In genomic region chr15:55742927-55743614, GRCh38 we compare ENCODE assay signal across 8 cellular contexts. TPM values are rescaled to one million over a fixed set of nuclear protein-coding genes. Genes with fewer than 3 reads are reported as not detected.
DNase-seq lines count a peak whose midpoint lies in the region; ATAC-seq, FAIRE-seq and TF ChIP-seq lines count a peak whose summit lies in the region.

A gene with protein sequence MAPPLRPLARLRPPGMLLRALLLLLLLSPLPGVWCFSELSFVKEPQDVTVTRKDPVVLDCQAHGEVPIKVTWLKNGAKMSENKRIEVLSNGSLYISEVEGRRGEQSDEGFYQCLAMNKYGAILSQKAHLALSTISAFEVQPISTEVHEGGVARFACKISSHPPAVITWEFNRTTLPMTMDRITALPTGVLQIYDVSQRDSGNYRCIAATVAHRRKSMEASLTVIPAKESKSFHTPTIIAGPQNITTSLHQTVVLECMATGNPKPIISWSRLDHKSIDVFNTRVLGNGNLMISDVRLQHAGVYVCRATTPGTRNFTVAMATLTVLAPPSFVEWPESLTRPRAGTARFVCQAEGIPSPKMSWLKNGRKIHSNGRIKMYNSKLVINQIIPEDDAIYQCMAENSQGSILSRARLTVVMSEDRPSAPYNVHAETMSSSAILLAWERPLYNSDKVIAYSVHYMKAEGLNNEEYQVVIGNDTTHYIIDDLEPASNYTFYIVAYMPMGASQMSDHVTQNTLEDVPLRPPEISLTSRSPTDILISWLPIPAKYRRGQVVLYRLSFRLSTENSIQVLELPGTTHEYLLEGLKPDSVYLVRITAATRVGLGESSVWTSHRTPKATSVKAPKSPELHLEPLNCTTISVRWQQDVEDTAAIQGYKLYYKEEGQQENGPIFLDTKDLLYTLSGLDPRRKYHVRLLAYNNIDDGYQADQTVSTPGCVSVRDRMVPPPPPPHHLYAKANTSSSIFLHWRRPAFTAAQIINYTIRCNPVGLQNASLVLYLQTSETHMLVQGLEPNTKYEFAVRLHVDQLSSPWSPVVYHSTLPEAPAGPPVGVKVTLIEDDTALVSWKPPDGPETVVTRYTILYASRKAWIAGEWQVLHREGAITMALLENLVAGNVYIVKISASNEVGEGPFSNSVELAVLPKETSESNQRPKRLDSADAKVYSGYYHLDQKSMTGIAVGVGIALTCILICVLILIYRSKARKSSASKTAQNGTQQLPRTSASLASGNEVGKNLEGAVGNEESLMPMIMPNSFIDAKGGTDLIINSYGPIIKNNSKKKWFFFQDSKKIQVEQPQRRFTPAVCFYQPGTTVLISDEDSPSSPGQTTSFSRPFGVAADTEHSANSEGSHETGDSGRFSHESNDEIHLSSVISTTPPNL (minus strand): TSS chr15:55743152. CDS start chr15:55742931, 221 bp downstream.

- H3K4me1 ChIP-seq in duodenal mucosa (ENCODE audit: control insufficient read depth in 1 of 2, insufficient read depth in 2 of 2, low read length in 2 of 2): peaks cover 0 to 8% of the 10 kb centered on the region in 2 donors
- peaks cover 4 to 28% (median 20%) of the 10 kb centered on the region in 5 donors for H3K4me1 ChIP-seq in subcutaneous abdominal adipose tissue (ENCODE audit: control insufficient read depth in 5 of 5, insufficient read depth in 5 of 5, low read length in 5 of 5)

- peak; percentile 85 for DNase-seq in ACHN
- DNase-seq in GM13976 (ENCODE audit: low spot score): peak; percentile 51
- peak; percentile 38 for DNase-seq in RCC 7860 (ENCODE audit: low spot score)
- no peak for DNase-seq in lower leg skin (ENCODE audit: low spot score in 2 of 2)
- DNase-seq in stimulated activated CD4-positive, alpha-beta T cell treated with anti-CD3 and anti-CD28 coated beads, Interleukin-4, amount 100 ng/mL, for 1 hour: no peak

- TF ChIP-seq POLR2A in lower leg skin (IDR thresholded peaks at IDR 0.05): no peak

- peaks cover 23 to 54% of the 10 kb centered on the region in 2 donors for H3K27me3 ChIP-seq in duodenal mucosa (ENCODE audit: control insufficient read depth in 1 of 2, insufficient read depth in 2 of 2, low read length in 2 of 2)
- peaks cover 0 to 12% (median 3%) of the 10 kb centered on the region in 5 donors for H3K27me3 ChIP-seq in subcutaneous abdominal adipose tissue (ENCODE audit: control insufficient read depth in 5 of 5, insufficient read depth in 4 of 5, low read length in 5 of 5)

- H3K4me3 ChIP-seq in duodenal mucosa (ENCODE audit: low read depth in 1 of 2, low read length in 2 of 2): peak within 1 kb of the TSS; percentile 61 to 66
- peak within 1 kb of the TSS; percentile 61 for H3K4me3 ChIP-seq in lower leg skin (ENCODE audit: low read depth, poor library complexity, severe bottlenecking)
- peak within 1 kb of the TSS; percentile 70 to 83 (median 78) for H3K4me3 ChIP-seq in subcutaneous abdominal adipose tissue (ENCODE audit: low read depth in 1 of 5, low read length in 5 of 5)

- H3K36me3 ChIP-seq in duodenal mucosa (ENCODE audit: control insufficient read depth in 1 of 2, insufficient read depth in 2 of 2, low read length in 2 of 2): no peaks in the 10 kb centered on the region
- no peaks in the 10 kb centered on the region for H3K36me3 ChIP-seq in subcutaneous abdominal adipose tissue (ENCODE audit: control insufficient read depth in 5 of 5, insufficient read depth in 5 of 5, low read length in 5 of 5)

- TF ChIP-seq CTCF in GM13976 (IDR thresholded peaks at IDR 0.05; ENCODE audit: borderline replicate concordance, control extremely low read depth, extremely low read depth, insufficient read depth, missing control alignments) (no peak), lower leg skin (IDR thresholded peaks at IDR 0.05) (no peak)

- no peak for FAIRE-seq in RCC 7860 (lab: Jason Lieb, UNC)

- no peak for ATAC-seq in GM19328 (IDR thresholded peaks at IDR 0.05; ENCODE audit: unreplicated experiment)

- 0 to 1% methylated on average over 3 to 52 of the region's 71 CpGs for WGBS in lower leg skin, 2 donors

- H3K9me3 ChIP-seq in duodenal mucosa (ENCODE audit: control insufficient read depth in 1 of 2, low read length in 2 of 2) (no peaks in the 10 kb centered on the region), subcutaneous abdominal adipose tissue (ENCODE audit: control insufficient read depth in 5 of 5, low read length in 5 of 5) (no peaks in the 10 kb centered on the region)

- no peak within 1 kb of the TSS for H3K9ac ChIP-seq in duodenal mucosa (ENCODE audit: low read depth in 1 of 2, low read length in 2 of 2)
- peak within 1 kb of the TSS in 4 of 5 donors; percentile 55 to 75 (median 70) for H3K9ac ChIP-seq in subcutaneous abdominal adipose tissue (ENCODE audit: low read length in 5 of 5)

- H3K27ac ChIP-seq in duodenal mucosa (ENCODE audit: low read depth, low read length) (no peak within 1 kb of the TSS), subcutaneous abdominal adipose tissue (ENCODE audit: low read depth, low read length) (no peak within 1 kb of the TSS)

- intact Hi-C loops in lower leg skin (cut with DNase I; ENCODE audit: low total_unique reads): no loop called here

- in situ Hi-C loops in ACHN (cut with HindIII; ENCODE audit: low pct_ligation_motif_present, low pct_unique_long_range_greater_than_20kb, low sequenced_read_pairs) (no loop called here), GM13976 (cut with MboI; ENCODE audit: low sequenced_read_pairs, unreplicated experiment) (no loop called here)

RNA-seq across cellular contexts. Expression of the gene that starts here (rescaled TPM):
- under 1 TPM in 3 of 4 donors, not detected in 1; 0.04 to 0.54 (median 0.29) TPM for total RNA-seq in lower leg skin

Comparison
In these comparisons a context has a peak if more than half of its experiments do, and no peak if none do; other contexts are left out.
1. DNase-seq: peak in ACHN (single experiment), GM13976 (single experiment) and RCC 7860 (single experiment); none in lower leg skin (0 of 2) and stimulated activated CD4-positive, alpha-beta T cell treated with anti-CD3 and anti-CD28 coated beads, Interleukin-4, amount 100 ng/mL, for 1 hour (single experiment).
2. H3K9ac ChIP-seq: peak in subcutaneous abdominal adipose tissue (4 of 5); none in duodenal mucosa (0 of 2).
3. Peak in every context shown above with its lines, with median percentiles within 50 percentile points of each other: H3K4me3 ChIP-seq.